In genomic region chr7:65006094-65006992, GRCh38 we compare ENCODE assay signal across 8 cellular contexts. TPM values are rescaled to one million over a fixed set of nuclear protein-coding genes. Genes with fewer than 3 reads are reported as not detected.
DNase-seq lines count a peak whose midpoint lies in the region; ATAC-seq and TF ChIP-seq lines count a peak whose summit lies in the region.

A gene with protein sequence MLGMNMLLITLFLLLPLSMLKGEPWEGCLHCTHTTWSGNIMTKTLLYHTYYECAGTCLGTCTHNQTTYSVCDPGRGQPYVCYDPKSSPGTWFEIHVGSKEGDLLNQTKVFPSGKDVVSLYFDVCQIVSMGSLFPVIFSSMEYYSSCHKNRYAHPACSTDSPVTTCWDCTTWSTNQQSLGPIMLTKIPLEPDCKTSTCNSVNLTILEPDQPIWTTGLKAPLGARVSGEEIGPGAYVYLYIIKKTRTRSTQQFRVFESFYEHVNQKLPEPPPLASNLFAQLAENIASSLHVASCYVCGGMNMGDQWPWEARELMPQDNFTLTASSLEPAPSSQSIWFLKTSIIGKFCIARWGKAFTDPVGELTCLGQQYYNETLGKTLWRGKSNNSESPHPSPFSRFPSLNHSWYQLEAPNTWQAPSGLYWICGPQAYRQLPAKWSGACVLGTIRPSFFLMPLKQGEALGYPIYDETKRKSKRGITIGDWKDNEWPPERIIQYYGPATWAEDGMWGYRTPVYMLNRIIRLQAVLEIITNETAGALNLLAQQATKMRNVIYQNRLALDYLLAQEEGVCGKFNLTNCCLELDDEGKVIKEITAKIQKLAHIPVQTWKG (minus strand): TSS chr7:65006687. CDS start chr7:64993026, 13,661 bp downstream.

- H3K79me2 ChIP-seq in OCI-LY3 (ENCODE audit: low read length): peaks cover 51% of the 10 kb centered on the region

- DNase-seq in Calu3: peak; percentile 87
- peak; percentile 90 for DNase-seq in activated T-cell treated with anti-CD3 and anti-CD28 coated beads for 24 hours (ENCODE audit: low read depth)
- peak; percentile 95 for DNase-seq in epithelial cell of esophagus (ENCODE audit: low read depth)
- DNase-seq in stimulated activated CD8-positive, alpha-beta memory T cell treated with anti-CD3 and anti-CD28 coated beads, Interleukin-4, amount 100 ng/mL, for 1 hour (ENCODE audit: low read depth in 2 of 2, low spot score in 1 of 2): peak; percentile 70 to 85

- no peaks in the 10 kb centered on the region for H3K9me3 Mint-ChIP-seq in Calu3 (ENCODE audit: low read depth, unreplicated experiment)

- H3K4me2 ChIP-seq in OCI-LY3 (ENCODE audit: low read length): peak within 1 kb of the TSS; percentile 83

- peaks cover 15% of the 10 kb centered on the region for H3K4me1 Mint-ChIP-seq in Calu3 (ENCODE audit: low read depth, unreplicated experiment)

- H3K36me3 Mint-ChIP-seq in Calu3 (ENCODE audit: insufficient read depth, unreplicated experiment): peaks cover 37% of the 10 kb centered on the region

- peak; percentile 100 for ATAC-seq in GM21423 (IDR thresholded peaks at IDR 0.05; ENCODE audit: unreplicated experiment)

- H3K27ac Mint-ChIP-seq in Calu3 (ENCODE audit: unreplicated experiment): peak within 1 kb of the TSS; percentile 80

- H3K9ac ChIP-seq in HUES6 (ENCODE audit: low read length) (peak within 1 kb of the TSS; percentile 84), OCI-LY3 (ENCODE audit: low read length) (peak within 1 kb of the TSS; percentile 92)

- TF ChIP-seq CTCF in Calu3 (IDR thresholded peaks at IDR 0.05; ENCODE audit: unreplicated experiment) (no peak), OCI-LY3 (IDR thresholded peaks at IDR 0.05; ENCODE audit: low read depth, low read length) (no peak), epithelial cell of esophagus (IDR thresholded peaks at IDR 0.05; ENCODE audit: insufficient read depth, low read depth, low read length, missing control alignments) (no peak)

- peak within 1 kb of the TSS; percentile 95 for H3K4me3 ChIP-seq in HUES6 (ENCODE audit: low read depth, low read length)
- peak within 1 kb of the TSS; percentile 91 for H3K4me3 ChIP-seq in OCI-LY3 (ENCODE audit: low read length)
- peak within 1 kb of the TSS; percentile 87 for H3K4me3 ChIP-seq in epithelial cell of esophagus (ENCODE audit: low read length)
- H3K4me3 ChIP-seq in mononuclear cell (ENCODE audit: low read length): peak within 1 kb of the TSS; percentile 81

- CTCF ChIA-PET in Calu3 (lab: Charles Lee): interaction anchor here (0.5 kb wide), 1 partner anchor 32 kb away, joined by 3 read pairs; no protein-coding TSS in a partner anchor

- intact Hi-C loops in Calu3 (cut with micrococcal nuclease; ENCODE audit: unreplicated experiment): no loop called here

- H3K4me3 Mint-ChIP-seq in Calu3 (ENCODE audit: low read depth, unreplicated experiment): peak within 1 kb of the TSS; percentile 79

- no peaks in the 10 kb centered on the region for H4K20me1 ChIP-seq in OCI-LY3 (ENCODE audit: insufficient read depth, low read length)

- H3K4me1 ChIP-seq in HUES6 (ENCODE audit: control insufficient read depth, insufficient read depth, low read length) (no peaks in the 10 kb centered on the region), OCI-LY3 (ENCODE audit: low read length) (peaks cover 12% of the 10 kb centered on the region), mononuclear cell (ENCODE audit: insufficient read depth, low read length) (peaks cover 32% of the 10 kb centered on the region)

- no TSS peak for BruUV-seq in Calu3 (replicated peaks; lab: Mats Ljungman, UMichigan)

- no peaks in the 10 kb centered on the region for H3K27me3 Mint-ChIP-seq in Calu3 (ENCODE audit: unreplicated experiment)

- H2AFZ ChIP-seq in OCI-LY3 (ENCODE audit: low read depth, low read length): peak within 1 kb of the TSS; percentile 87

- peaks cover 21% of the 10 kb centered on the region for H3K36me3 ChIP-seq in HUES6 (ENCODE audit: control insufficient read depth, insufficient read depth, low read length)
- H3K36me3 ChIP-seq in OCI-LY3 (replicated peaks; ENCODE audit: low read depth, low read length): peaks cover 40% of the 10 kb centered on the region

- H3K27me3 ChIP-seq in HUES6 (ENCODE audit: control insufficient read depth, insufficient read depth, low read length) (no peaks in the 10 kb centered on the region), OCI-LY3 (ENCODE audit: low read depth, low read length) (no peaks in the 10 kb centered on the region), mononuclear cell (ENCODE audit: insufficient read depth, low read length) (no peaks in the 10 kb centered on the region)

- H3K9me3 ChIP-seq in HUES6 (ENCODE audit: control insufficient read depth, insufficient read depth, low read depth, low read length): peaks cover 14% of the 10 kb centered on the region; the same call in 1 of the 2 replicates
- peaks cover 9% of the 10 kb centered on the region; the same call in 1 of the 2 replicates for H3K9me3 ChIP-seq in OCI-LY3 (ENCODE audit: insufficient read depth, low read length)
- peaks cover 5% of the 10 kb centered on the region for H3K9me3 ChIP-seq in mononuclear cell (ENCODE audit: low read depth, low read length)

- peak within 1 kb of the TSS; percentile 43; the same call in 1 of the 2 replicates for H3K27ac ChIP-seq in HUES6 (ENCODE audit: low read depth, low read length)
- peak within 1 kb of the TSS; percentile 60 for H3K27ac ChIP-seq in OCI-LY3 (ENCODE audit: low read length)

RNA-seq across cellular contexts. Expression of the gene that starts here (rescaled TPM):
- total RNA-seq in Calu3 (2022) (7.2 and 7.6 TPM in 2 replicates), mononuclear cell (16.0 TPM)

Comparison
In these comparisons a context has a peak if more than half of its experiments do, and no peak if none do; other contexts are left out.
1. Peak in every context shown above with its lines: DNase-seq, ATAC-seq, H3K4me3 ChIP-seq and H3K27ac ChIP-seq.